Comparison of ENCODE assay signal across 18 cellular contexts in the genomic region with DNA sequence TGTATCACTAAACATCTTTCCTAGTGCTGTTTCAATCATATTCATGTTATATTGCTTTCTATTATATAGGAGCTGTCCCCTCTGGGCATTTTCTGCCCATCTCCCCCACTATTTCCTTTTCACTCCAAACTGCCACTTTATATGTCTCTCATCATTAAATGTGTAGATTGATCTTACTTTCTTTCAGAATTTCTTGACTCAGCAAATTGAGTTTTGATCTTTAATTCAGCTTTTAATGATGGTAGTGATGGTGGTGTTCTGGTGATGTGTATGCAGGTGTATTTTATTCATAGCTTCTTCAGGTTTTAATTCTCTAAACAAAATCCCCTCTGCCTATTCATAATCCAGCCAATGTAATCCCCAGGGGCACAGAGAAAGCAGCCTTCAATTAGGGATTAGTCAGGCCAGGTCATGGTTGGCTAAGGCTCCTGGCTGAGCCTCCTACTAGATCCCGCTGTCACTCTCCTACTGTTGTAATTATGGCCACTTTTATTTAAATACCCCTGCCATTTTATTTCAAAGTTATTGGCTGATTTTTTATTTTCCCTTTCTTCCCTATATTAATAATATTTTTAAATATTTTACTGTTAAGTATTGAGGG.
DNase-seq lines count a peak whose midpoint lies in the region; FAIRE-seq and TF ChIP-seq lines count a peak whose summit lies in the region.
"Had no signal": no experiment of that assay in that cellular context is flagged by ENCODE, and none has a peak within 500 bp of the region (broad histone marks: within the 10 kb centered on the region; RNA-seq: fewer than 3 reads in every experiment).

No MANE protein-coding gene starts in this region.

- H3K27me3 Mint-ChIP-seq in neural progenitor cell (ENCODE audit: insufficient read depth, low read depth) = peaks cover 2% of the 10 kb centered on the region
- H3K27me3 Mint-ChIP-seq: CD4-positive, CD25-positive, alpha-beta regulatory T cell had no signal

- H3K9ac ChIP-seq in neural progenitor cell = no peak overlapping the region
- H3K9ac ChIP-seq: BLaER1 treated with 17β-estradiol and CSF1 and Interleukin-3, amounts not matched to agents 10 nM and 100 nM had no signal

- H3K4me2 ChIP-seq in neural progenitor cell = no peak overlapping the region
- H3K4me2 ChIP-seq: BLaER1 treated with 17β-estradiol and CSF1 and Interleukin-3, amounts not matched to agents 10 nM and 100 nM had no signal

- no peak overlapping the region for H2AFZ ChIP-seq in neural progenitor cell (replicated peaks)

- H3K9me3 Mint-ChIP-seq in neural progenitor cell = no peaks in the 10 kb centered on the region

- H3K27ac Mint-ChIP-seq in neural progenitor cell = no peak overlapping the region
- H3K27ac Mint-ChIP-seq: CD4-positive, CD25-positive, alpha-beta regulatory T cell had no signal

- H3K4me3 ChIP-seq in A673 (ENCODE audit: low read depth, low read length, poor library complexity, severe bottlenecking) (no peak overlapping the region), neural progenitor cell (no peak overlapping the region), uterus (no peak overlapping the region)
- H3K4me3 ChIP-seq: BLaER1 treated with 17β-estradiol and CSF1 and Interleukin-3, amounts not matched to agents 10 nM and 100 nM; K562 had no signal

- no peak for FAIRE-seq in GM19239 (lab: Jason Lieb, UNC)
- FAIRE-seq: G401.6, GM12891, H54, K562 had no signal

- H3K9me3 ChIP-seq in A673 (ENCODE audit: low read depth, low read length, poor library complexity, severe bottlenecking) = no peaks in the 10 kb centered on the region
- H3K9me3 ChIP-seq in neural progenitor cell (ENCODE audit: low read depth) = no peaks in the 10 kb centered on the region
- no peaks in the 10 kb centered on the region for H3K9me3 ChIP-seq in uterus
- H3K9me3 ChIP-seq: BLaER1 treated with 17β-estradiol and CSF1 and Interleukin-3, amounts not matched to agents 10 nM and 100 nM had no signal

- no peaks in the 10 kb centered on the region for H3F3A ChIP-seq in neural progenitor cell (ENCODE audit: low read depth)

- intact Hi-C loops in A673 (cut with micrococcal nuclease; ENCODE audit: unreplicated experiment) = no loop called here
- intact Hi-C loops in uterus (cut with DNase I; ENCODE audit: low total_unique reads) = no loop called here

- no TSS peak for BruUV-seq in A673 (replicated peaks; lab: Mats Ljungman, UMichigan)

- H3K27ac ChIP-seq in A673 (ENCODE audit: low read depth, low read length, poor library complexity, severe bottlenecking) (no peak overlapping the region), neural progenitor cell (no peak overlapping the region), uterus (no peak overlapping the region)
- H3K27ac ChIP-seq: BLaER1 treated with 17β-estradiol and CSF1 and Interleukin-3, amounts not matched to agents 10 nM and 100 nM; HL-60 had no signal

- TF ChIP-seq CTCF in A673 (conservative IDR thresholded peaks at IDR 0.05; ENCODE audit: low read depth, low read length) (no peak), neural progenitor cell (IDR thresholded peaks at IDR 0.05) (no peak), uterus (IDR thresholded peaks at IDR 0.05) (no peak)

- no peaks in the 10 kb centered on the region for H3K4me1 ChIP-seq in A673 (ENCODE audit: insufficient read depth, low read length, poor library complexity, severe bottlenecking)
- H3K4me1 ChIP-seq in neural progenitor cell = peaks cover 10% of the 10 kb centered on the region
- no peaks in the 10 kb centered on the region for H3K4me1 ChIP-seq in uterus
- H3K4me1 ChIP-seq: BLaER1 treated with 17β-estradiol and CSF1 and Interleukin-3, amounts not matched to agents 10 nM and 100 nM had no signal

- peak; percentile 3 for DNase-seq in A673 (ENCODE audit: low spot score)
- peak; percentile 60 for DNase-seq in D341Med (ENCODE audit: low spot score)
- DNase-seq in NCI-H69 (lab: John Stamatoyannopoulos, UW) = peak; percentile 89
- peak; percentile 10 for DNase-seq in neural progenitor cell (ENCODE audit: low spot score)
- no peak for DNase-seq in uterus
- no peak for DNase-seq in GM19239 (ENCODE audit: insufficient read length, low spot score)
- DNase-seq: AML-193; Calu3; CD4-positive, CD25-positive, alpha-beta regulatory T cell; DMS153; DMS79 treated with DMSO at 0.1 percent for 48 hours; EL had no signal

- no peaks in the 10 kb centered on the region for H4K20me1 ChIP-seq in neural progenitor cell (ENCODE audit: low read depth)
- H4K20me1 ChIP-seq: BLaER1 treated with 17β-estradiol and CSF1 and Interleukin-3, amounts not matched to agents 10 nM and 100 nM had no signal

- POLR2A ChIA-PET in A673 (lab: Charles Lee; ENCODE audit: low non-redundant PET) = no interaction called here

- no peaks in the 10 kb centered on the region for H3K79me2 ChIP-seq in neural progenitor cell (ENCODE audit: low read depth)

- no peaks in the 10 kb centered on the region for H3K36me3 Mint-ChIP-seq in neural progenitor cell
- H3K36me3 Mint-ChIP-seq: CD4-positive, CD25-positive, alpha-beta regulatory T cell had no signal

- CTCF ChIA-PET in A673 (lab: Charles Lee) = no interaction called here

- no peak for TF ChIP-seq POLR2A in uterus (IDR thresholded peaks at IDR 0.05)

- H3K36me3 ChIP-seq in A673 (ENCODE audit: insufficient read depth, low read length, poor library complexity, severe bottlenecking) (no peaks in the 10 kb centered on the region), neural progenitor cell (no peaks in the 10 kb centered on the region), uterus (no peaks in the 10 kb centered on the region)
- H3K36me3 ChIP-seq: BLaER1 treated with 17β-estradiol and CSF1 and Interleukin-3, amounts not matched to agents 10 nM and 100 nM had no signal

- no peak overlapping the region for H3K4me3 Mint-ChIP-seq in neural progenitor cell
- H3K4me3 Mint-ChIP-seq: CD4-positive, CD25-positive, alpha-beta regulatory T cell had no signal

- H3K27me3 ChIP-seq in A673 (replicated peaks; ENCODE audit: insufficient read depth, low read depth, low read length, poor library complexity) (no peaks in the 10 kb centered on the region), neural progenitor cell (no peaks in the 10 kb centered on the region), uterus (no peaks in the 10 kb centered on the region)
- H3K27me3 ChIP-seq: BLaER1 treated with 17β-estradiol and CSF1 and Interleukin-3, amounts not matched to agents 10 nM and 100 nM had no signal

- peaks cover 3% of the 10 kb centered on the region for H3K4me1 Mint-ChIP-seq in neural progenitor cell
- H3K4me1 Mint-ChIP-seq: CD4-positive, CD25-positive, alpha-beta regulatory T cell had no signal

Comparison
In these comparisons a context has a peak if more than half of its experiments do, and no peak if none do; other contexts are left out.
1. DNase-seq: peak in A673 (single experiment), D341Med (single experiment), NCI-H69 (single experiment) and neural progenitor cell (single experiment); none in uterus (0 of 2) and GM19239 (single experiment).